ENCODE assay signal across 16 cellular contexts in genomic region chr15:49023354-49023753, GRCh38.
DNase-seq lines count a peak whose midpoint lies in the region; ATAC-seq and TF ChIP-seq lines count a peak whose summit lies in the region.
"Had no signal": no experiment of that assay in that cellular context is flagged by ENCODE, and none has a peak within 500 bp of the region (broad histone marks: within the 10 kb centered on the region; RNA-seq: fewer than 3 reads in every experiment).

No MANE protein-coding gene starts in this region.

- DNase-seq in GM12864 (ENCODE audit: low read depth) (peak; percentile 29), SW 1271 (lab: John Stamatoyannopoulos, UW) (no peak), GOT3 (lab: John Stamatoyannopoulos, UW) (no peak), LoVo (ENCODE audit: low spot score) (no peak)
- no peak for DNase-seq in stimulated activated naive CD4-positive, alpha-beta T cell treated with Interleukin-2 at 50 U/mL for 16 hours (lab: John Stamatoyannopoulos, UW)
- DNase-seq: activated CD4-positive, alpha-beta T cell treated with anti-CD3 and anti-CD28 coated beads, Interleukin-2, amount 50 U/mL, for 1 hour; activated naive CD4-positive, alpha-beta T cell; DND-41; head of caudate nucleus; kidney glomerular epithelial cell; NCI-H146; NCI-H510A treated with DMSO at 0.1 percent for 48 hours; stimulated activated CD4-positive, alpha-beta T cell treated with anti-CD3 and anti-CD28 coated beads, Interleukin-1b, Interleukin-23, amount 100 ng/mL, for 48 hours had no signal

- H3K4me3 ChIP-seq in GM12864 (ENCODE audit: low read depth, low read length), result no peak overlapping the region

- no peak for TF ChIP-seq CTCF in GM12864 (IDR thresholded peaks at IDR 0.05; ENCODE audit: low read depth, low read length, missing control alignments)

- peak; percentile 58 for ATAC-seq in GM19023 (IDR thresholded peaks at IDR 0.05; ENCODE audit: unreplicated experiment)
- peak; percentile 68 for ATAC-seq in HG02678 (IDR thresholded peaks at IDR 0.05; ENCODE audit: unreplicated experiment)
- peak; percentile 69 for ATAC-seq in HG03520 (IDR thresholded peaks at IDR 0.05; ENCODE audit: unreplicated experiment)
